Comparison of ENCODE assay signal across 20 cellular contexts in the genomic region with DNA sequence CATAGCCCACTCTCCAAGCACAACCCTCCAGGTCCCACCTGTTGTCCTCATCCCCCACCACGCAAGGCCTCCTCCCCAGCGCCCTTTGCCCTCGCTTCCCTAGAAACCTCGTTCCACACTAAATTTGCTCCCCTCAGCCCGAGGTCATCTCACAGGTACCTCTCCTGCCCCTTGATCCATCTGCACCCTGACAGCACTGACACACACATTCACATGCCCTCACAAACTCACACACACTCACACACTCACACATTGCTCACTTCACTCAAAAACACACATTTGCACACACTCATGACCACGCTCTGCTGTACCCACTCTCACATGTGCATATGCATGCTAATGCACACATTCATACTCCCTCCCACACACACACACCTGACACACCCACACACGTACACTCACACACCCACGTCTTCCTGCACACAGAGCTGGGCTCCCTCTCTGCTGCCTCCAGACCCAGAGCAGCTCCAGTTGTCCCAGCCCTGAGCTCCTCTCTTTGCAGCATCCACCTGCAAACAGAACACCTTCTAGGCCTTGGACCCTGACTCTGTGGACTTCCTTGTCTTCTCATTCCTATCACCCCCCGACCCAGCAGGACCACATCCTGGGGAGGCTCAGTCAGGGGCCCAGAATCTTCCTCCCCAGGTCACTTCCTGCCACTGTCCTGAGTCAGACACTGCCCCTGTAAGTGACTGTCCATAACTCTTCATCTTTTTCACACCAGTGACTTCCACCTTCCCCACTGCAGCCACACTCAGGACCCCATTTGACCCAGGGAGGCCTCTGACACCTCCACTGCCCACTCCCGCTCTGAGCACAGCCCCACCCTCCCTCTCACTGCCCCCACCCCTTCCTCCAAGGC. TPM values are rescaled to one million over a fixed set of nuclear protein-coding genes. Genes with fewer than 3 reads are reported as not detected.
DNase-seq lines count a peak whose midpoint lies in the region; ATAC-seq and TF ChIP-seq lines count a peak whose summit lies in the region.
"Had no signal": no experiment of that assay in that cellular context is flagged by ENCODE, and none has a peak within 500 bp of the region (broad histone marks: within the 10 kb centered on the region; RNA-seq: fewer than 3 reads in every experiment).

No MANE protein-coding gene starts in this region.

- CTCF ChIA-PET in GM10248 (lab: Yijun Ruan, JAX) = interaction anchor here (0.9 to 1.6 kb wide), 5 partner anchors 24 to 63 kb away, joined by 4 to 5 read pairs (median 4); no protein-coding TSS in a partner anchor

- POLR2A ChIA-PET in GM10248 (lab: Yijun Ruan, JAX) = no interaction called here

- H3K9ac ChIP-seq in H9 (ENCODE audit: extremely low read depth, insufficient read length, low read length) = no peak overlapping the region

- no peaks in the 10 kb centered on the region for H3K9me3 ChIP-seq in H9 (ENCODE audit: control insufficient read depth, low read depth, low read length)
- H3K9me3 ChIP-seq: lower lobe of right lung, Peyer's patch, uterus had no signal

- no peak overlapping the region for H3T11ph ChIP-seq in H9 (ENCODE audit: low read length)

- TF ChIP-seq POLR2A in erythroblast (IDR thresholded peaks at IDR 0.05; ENCODE audit: low read length) = no peak

- no peak overlapping the region for H2BK120ac ChIP-seq in H9 (ENCODE audit: low read depth, low read length, poor library complexity, severe bottlenecking)

- no peak overlapping the region for H2BK12ac ChIP-seq in H9 (ENCODE audit: insufficient read length, low read depth, low read length)

- no peaks in the 10 kb centered on the region; a peak in 1 of 5 replicates for H3K9me3 Mint-ChIP-seq in H9
- H3K9me3 Mint-ChIP-seq in central memory CD8-positive, alpha-beta T cell = no peaks in the 10 kb centered on the region
- H3K9me3 Mint-ChIP-seq in nephron progenitor cell = peaks cover 5% of the 10 kb centered on the region
- H3K9me3 Mint-ChIP-seq: activated naive CD4-positive, alpha-beta T cell treated with anti-CD3 and anti-CD28 coated beads, Interleukin-2, amount 10 ng/mL, durations not matched to agents 7 days and 5 days had no signal

- H2AK5ac ChIP-seq in H9 (ENCODE audit: insufficient read length, low read length) = no peak overlapping the region

- DNase-seq in GM10248 (ENCODE audit: extremely low spot score) = peak; percentile 28
- DNase-seq in H9 = no peak
- DNase-seq in central memory CD8-positive, alpha-beta T cell (ENCODE audit: low spot score in 2 of 2) = no peak
- DNase-seq in nephron progenitor cell = no peak
- no peak for DNase-seq in erythroblast (lab: John Stamatoyannopoulos, UW)
- DNase-seq: activated naive CD4-positive, alpha-beta T cell treated with anti-CD3 and anti-CD28 coated beads, Interleukin-2, amount 10 ng/mL, durations not matched to agents 7 days and 5 days; activated T-cell treated with anti-CD3 and anti-CD28 coated beads, Interleukin-2, amount 50 U/mL, for 1 hour; dermis blood vessel endothelial cell; lower lobe of right lung; NCI-H1694 treated with DMSO at 0.1 percent for 48 hours; NCI-H526; SIG-M5; SW 1271; uterus had no signal

- no peak overlapping the region for H3K56ac ChIP-seq in H9 (ENCODE audit: insufficient read length, low read depth, low read length)

- peaks cover 12% of the 10 kb centered on the region in 2 experiments; a peak in 3 of 4 replicates for H3K4me1 Mint-ChIP-seq in H9
- peaks cover 8% of the 10 kb centered on the region for H3K4me1 Mint-ChIP-seq in central memory CD8-positive, alpha-beta T cell
- peaks cover 24% of the 10 kb centered on the region for H3K4me1 Mint-ChIP-seq in nephron progenitor cell

- no peak overlapping the region for H3K18ac ChIP-seq in H9 (ENCODE audit: insufficient read length, low read depth, low read length)

- H2AFZ ChIP-seq in H9 (ENCODE audit: low read length) = no peak overlapping the region

- no peak for ATAC-seq in central memory CD8-positive, alpha-beta T cell (replicated peaks; ENCODE audit: extremely low read depth, poor library complexity, severe bottlenecking)
- no peak for ATAC-seq in GM21723 (IDR thresholded peaks at IDR 0.05; ENCODE audit: unreplicated experiment)
- no peak for ATAC-seq in GM18907 (IDR thresholded peaks at IDR 0.05; ENCODE audit: unreplicated experiment)
- ATAC-seq: activated CD4-positive, CD25-positive, alpha-beta regulatory T cell treated with anti-CD3 and anti-CD28 coated beads, Interleukin-2, amount 50 U/mL, for 24 hours; lower lobe of right lung had no signal

- 100% methylated on average over 2 of the region's 10 CpGs for WGBS in H9 (ENCODE audit: extremely low coverage, insufficient read length, low lambda C conversion rate)

- no peaks in the 10 kb centered on the region for H4K20me1 ChIP-seq in H9 (ENCODE audit: control insufficient read depth, insufficient read depth, insufficient read length)

- no peaks in the 10 kb centered on the region for H3K79me1 ChIP-seq in H9 (ENCODE audit: insufficient read depth, low read depth, low read length, poor library complexity, severe bottlenecking)

- H2BK20ac ChIP-seq in H9 (ENCODE audit: low read depth, low read length, poor library complexity, severe bottlenecking) = no peak overlapping the region

- no peak overlapping the region for H4K5ac ChIP-seq in H9 (ENCODE audit: insufficient read length, low read depth, low read length)

- H3K23ac ChIP-seq in H9 (ENCODE audit: insufficient read length, low read depth, low read length) = no peak overlapping the region

- H3K14ac ChIP-seq in H9 (ENCODE audit: insufficient read depth, low read length) = no peak overlapping the region

- H3K36me3 Mint-ChIP-seq in H9 (ENCODE audit: insufficient read depth in 1 of 3, low read depth in 3 of 3) = peaks cover 0 to 2% (median 0%) of the 10 kb centered on the region in 3 experiments; a peak in 1 of 7 replicates
- H3K36me3 Mint-ChIP-seq in central memory CD8-positive, alpha-beta T cell (ENCODE audit: insufficient read depth) = no peaks in the 10 kb centered on the region
- peaks cover 5% of the 10 kb centered on the region for H3K36me3 Mint-ChIP-seq in nephron progenitor cell (ENCODE audit: low read depth)
- H3K36me3 Mint-ChIP-seq: activated naive CD4-positive, alpha-beta T cell treated with anti-CD3 and anti-CD28 coated beads, Interleukin-2, amount 10 ng/mL, durations not matched to agents 7 days and 5 days had no signal

- no peak overlapping the region for H2BK15ac ChIP-seq in H9 (ENCODE audit: low read depth, low read length)

- H2BK5ac ChIP-seq in H9 (ENCODE audit: insufficient read length, low read length) = no peak overlapping the region

- H4K8ac ChIP-seq in H9 (replicated peaks; ENCODE audit: insufficient read length, low read depth, low read length) = no peak overlapping the region

- no peak overlapping the region for H3K27ac ChIP-seq in H9 (ENCODE audit: insufficient read length, low read depth, low read length)
- H3K27ac ChIP-seq: lower lobe of right lung, Peyer's patch, uterus had no signal

- H3K79me2 ChIP-seq in H9 (ENCODE audit: insufficient read depth, low read length) = no peaks in the 10 kb centered on the region

- no peak overlapping the region for H3K4ac ChIP-seq in H9 (ENCODE audit: low read depth, low read length)

- no peaks in the 10 kb centered on the region; the same call in 1 of the 2 replicates for H3K4me1 ChIP-seq in H9 (ENCODE audit: insufficient read depth, low read length)
- H3K4me1 ChIP-seq: Peyer's patch, uterus had no signal

- H3K4me3 Mint-ChIP-seq in H9 = no peak overlapping the region; a peak in 1 of 5 replicates
- no peak overlapping the region for H3K4me3 Mint-ChIP-seq in central memory CD8-positive, alpha-beta T cell
- no peak overlapping the region for H3K4me3 Mint-ChIP-seq in nephron progenitor cell
- H3K4me3 Mint-ChIP-seq: activated naive CD4-positive, alpha-beta T cell treated with anti-CD3 and anti-CD28 coated beads, Interleukin-2, amount 10 ng/mL, durations not matched to agents 7 days and 5 days had no signal

- no peaks in the 10 kb centered on the region for H3K23me2 ChIP-seq in H9 (ENCODE audit: insufficient read length, low read depth, low read length, poor library complexity, severe bottlenecking)

- TF ChIP-seq CTCF in GM10248 (IDR thresholded peaks at IDR 0.05; ENCODE audit: control extremely low read depth, extremely low read depth, low read depth, missing control alignments) (no peak), H9 (conservative IDR thresholded peaks at IDR 0.05) (no peak), nephron progenitor cell (IDR thresholded peaks at IDR 0.05) (no peak)

- H3K4me2 ChIP-seq in H9 (ENCODE audit: insufficient read depth, insufficient read length, low read length) = no peak overlapping the region

- no peaks in the 10 kb centered on the region; the same call in 1 of the 2 replicates for H3K27me3 Mint-ChIP-seq in H9 (ENCODE audit: low read depth)
- no peaks in the 10 kb centered on the region for H3K27me3 Mint-ChIP-seq in central memory CD8-positive, alpha-beta T cell
- H3K27me3 Mint-ChIP-seq in nephron progenitor cell (ENCODE audit: low read depth, poor library complexity) = peaks cover under 1% of the 10 kb centered on the region

- no peak overlapping the region for H4K91ac ChIP-seq in H9 (ENCODE audit: insufficient read length, low read depth, low read length)

- H3K27me3 ChIP-seq in H9 (ENCODE audit: insufficient read depth, low read length) = no peaks in the 10 kb centered on the region; the same call in 1 of the 2 replicates
- H3K27me3 ChIP-seq: Peyer's patch, uterus had no signal

- H3K27ac Mint-ChIP-seq in H9 (peak overlapping the region in 2 of 3 experiments; percentile 4 to 79; a peak in 2 of 7 replicates), nephron progenitor cell (peak overlapping the region; percentile 36)
- H3K27ac Mint-ChIP-seq in central memory CD8-positive, alpha-beta T cell (ENCODE audit: low read depth) = peak overlapping the region; percentile 0
- H3K27ac Mint-ChIP-seq: activated naive CD4-positive, alpha-beta T cell treated with anti-CD3 and anti-CD28 coated beads, Interleukin-2, amount 10 ng/mL, durations not matched to agents 7 days and 5 days had no signal

RNA-seq across cellular contexts. Expression of gene ASGR2, which starts 4.9 kb away (rescaled TPM):
- total RNA-seq in H9 (2021) = not detected in 2 replicates
- total RNA-seq: dermis blood vessel endothelial cell, Peyer's patch, pulmonary artery endothelial cell, temporal lobe, uterus had no signal

RNA-seq across cellular contexts. Expression of gene CLEC10A, which starts 29.6 kb away (rescaled TPM):
- not detected in 2 replicates for total RNA-seq in H9 (2021)
- total RNA-seq: temporal lobe had no signal
